Comparison of ENCODE assay signal across 16 cellular contexts in the genomic region with DNA sequence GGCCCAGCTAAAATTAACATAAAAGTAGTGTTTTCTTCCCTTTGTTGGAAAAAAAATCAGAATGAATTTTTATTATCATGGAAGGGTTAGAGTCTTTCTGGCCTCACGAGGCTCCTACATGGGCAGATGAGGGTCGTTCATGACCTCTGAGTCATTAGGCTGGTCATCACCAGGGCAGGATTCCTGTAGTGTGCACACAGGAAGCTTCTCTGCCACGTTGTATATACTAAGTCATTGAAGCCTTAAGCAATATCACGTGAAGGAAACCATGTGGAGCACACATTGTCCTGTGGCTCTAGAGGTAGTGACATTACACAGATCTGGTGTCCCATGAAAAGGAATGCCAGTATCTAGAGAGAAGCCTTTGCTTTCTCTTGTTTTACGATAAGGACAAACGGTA.
A peak's percentile ranks its signal among the peaks of the same experiment; 100 is the strongest.
DNase-seq lines count a peak whose midpoint lies in the region; ATAC-seq and TF ChIP-seq lines count a peak whose summit lies in the region.
"Had no signal": no experiment of that assay in that cellular context is flagged by ENCODE, and none has a peak within 500 bp of the region (broad histone marks: within the 10 kb centered on the region; RNA-seq: fewer than 3 reads in every experiment).

No MANE protein-coding gene starts in this region.

- H3K79me1 ChIP-seq in trophoblast cell (ENCODE audit: low read length): no peaks in the 10 kb centered on the region

- H3K4me3 Mint-ChIP-seq in stimulated activated naive CD8-positive, alpha-beta T cell treated with anti-CD3 and anti-CD28 coated beads, Interleukin-15, amount 100 ng/mL, for 72 hours: no peak overlapping the region

- H2AFZ ChIP-seq in trophoblast cell (ENCODE audit: insufficient read depth, low read length, poor library complexity): no peak overlapping the region

- H3K36me3 ChIP-seq in trophoblast cell (ENCODE audit: control insufficient read depth in 1 of 2, insufficient read depth in 2 of 2, low read length in 2 of 2): no peaks in the 10 kb centered on the region
- no peaks in the 10 kb centered on the region for H3K36me3 ChIP-seq in upper lobe of left lung

- no peak for TF ChIP-seq EP300 in upper lobe of left lung (IDR thresholded peaks at IDR 0.05)

- H4K12ac ChIP-seq in trophoblast cell (ENCODE audit: low read depth, low read length): no peak overlapping the region

- no peaks in the 10 kb centered on the region for H3K4me1 Mint-ChIP-seq in stimulated activated naive CD8-positive, alpha-beta T cell treated with anti-CD3 and anti-CD28 coated beads, Interleukin-15, amount 100 ng/mL, for 72 hours

- peak; percentile 86 for DNase-seq in ELR (ENCODE audit: low read depth)
- peak; percentile 63 for DNase-seq in HT1080 (ENCODE audit: low read depth)
- peak; percentile 5 for DNase-seq in dermis blood vessel endothelial cell
- peak; percentile 50 to 81 for DNase-seq in trophoblast cell
- no peak for DNase-seq in stimulated activated naive CD8-positive, alpha-beta T cell treated with anti-CD3 and anti-CD28 coated beads, Interleukin-15, amount 100 ng/mL, for 72 hours
- no peak for DNase-seq in NCI-H345 (lab: John Stamatoyannopoulos, UW)
- no peak for DNase-seq in upper lobe of left lung
- DNase-seq: DMS153, GDM1, GOT3, NCI-H1436 treated with DMSO at 0.1 percent for 48 hours, NCI-H2227 treated with DMSO at 0.1 percent for 48 hours, NCI-H526, PC-3, SK-N-SH, T-helper 1 cell had no signal

- H2AK5ac ChIP-seq in trophoblast cell (ENCODE audit: low read length): no peak overlapping the region

- no peak overlapping the region for H3K27ac Mint-ChIP-seq in stimulated activated naive CD8-positive, alpha-beta T cell treated with anti-CD3 and anti-CD28 coated beads, Interleukin-15, amount 100 ng/mL, for 72 hours

- no peak overlapping the region for H2BK12ac ChIP-seq in trophoblast cell (ENCODE audit: low read length)

- H3K4ac ChIP-seq in trophoblast cell (ENCODE audit: low read depth, low read length): no peak overlapping the region

- H4K8ac ChIP-seq in trophoblast cell (ENCODE audit: low read depth, low read length): no peak overlapping the region

- no peak for TF ChIP-seq POLR2A in upper lobe of left lung (IDR thresholded peaks at IDR 0.05)

- H3K9me3 ChIP-seq in trophoblast cell (ENCODE audit: insufficient read depth, low read depth, low read length) (peaks cover 3% of the 10 kb centered on the region), upper lobe of left lung (no peaks in the 10 kb centered on the region)
- H3K9me3 ChIP-seq: SK-N-SH had no signal

- H3K4me1 ChIP-seq in trophoblast cell (ENCODE audit: control insufficient read depth in 1 of 2, insufficient read depth in 2 of 2, low read length in 2 of 2): peaks cover 3% of the 10 kb centered on the region in 2 experiments
- no peaks in the 10 kb centered on the region for H3K4me1 ChIP-seq in upper lobe of left lung

- no peak overlapping the region for H3K18ac ChIP-seq in trophoblast cell (ENCODE audit: low read length)

- H2BK120ac ChIP-seq in trophoblast cell (ENCODE audit: insufficient read depth, low read length, poor library complexity): no peak overlapping the region

- no peak overlapping the region for H3K9ac ChIP-seq in trophoblast cell (ENCODE audit: low read length)
- H3K9ac ChIP-seq: SK-N-SH had no signal

- no peak overlapping the region for H3K27ac ChIP-seq in trophoblast cell (ENCODE audit: low read depth, low read length)
- H3K27ac ChIP-seq in upper lobe of left lung: no peak overlapping the region

- H3K14ac ChIP-seq in trophoblast cell (ENCODE audit: low read length): no peak overlapping the region

- no peak overlapping the region for H2BK5ac ChIP-seq in trophoblast cell (ENCODE audit: low read depth, low read length, poor library complexity)

- no peak overlapping the region for H3K23ac ChIP-seq in trophoblast cell (ENCODE audit: low read length)

- H3K27me3 ChIP-seq in trophoblast cell (ENCODE audit: insufficient read depth, low read length) (no peaks in the 10 kb centered on the region), upper lobe of left lung (no peaks in the 10 kb centered on the region)

- no peak overlapping the region for H3K4me3 ChIP-seq in trophoblast cell (ENCODE audit: low read depth, low read length)
- no peak overlapping the region for H3K4me3 ChIP-seq in upper lobe of left lung

- H3K27me3 Mint-ChIP-seq in stimulated activated naive CD8-positive, alpha-beta T cell treated with anti-CD3 and anti-CD28 coated beads, Interleukin-15, amount 100 ng/mL, for 72 hours: no peaks in the 10 kb centered on the region

- ATAC-seq in stimulated activated naive CD8-positive, alpha-beta T cell treated with anti-CD3 and anti-CD28 coated beads, Interleukin-15, amount 100 ng/mL, for 72 hours: no peak
- ATAC-seq in upper lobe of left lung (ENCODE audit: low FRiP score in 2 of 2): no peak
- ATAC-seq: PC-3 had no signal

- no peak overlapping the region for H3K4me2 ChIP-seq in trophoblast cell (ENCODE audit: low read length)
- H3K4me2 ChIP-seq: SK-N-SH had no signal

- H4K91ac ChIP-seq in trophoblast cell (ENCODE audit: low read depth, low read length): no peak overlapping the region

- no peak for TF ChIP-seq CTCF in upper lobe of left lung (IDR thresholded peaks at IDR 0.05)

- H3K79me2 ChIP-seq in trophoblast cell (ENCODE audit: control insufficient read depth, insufficient read depth, low read length, poor library complexity): no peaks in the 10 kb centered on the region

- WGBS in trophoblast cell (ENCODE audit: extremely low coverage, insufficient coverage, insufficient read length): no CpG with 5 or more reads among the region's 6 CpGs
- 79 to 88% methylated on average over 6 of the region's 6 CpGs for WGBS in upper lobe of left lung, 2 donors

- H3K9me3 Mint-ChIP-seq in stimulated activated naive CD8-positive, alpha-beta T cell treated with anti-CD3 and anti-CD28 coated beads, Interleukin-15, amount 100 ng/mL, for 72 hours: peaks cover 0 to 7% of the 10 kb centered on the region in 2 donors

Comparison
In these comparisons a context has a peak if more than half of its experiments do, and no peak if none do; other contexts are left out.
1. DNase-seq: peak in ELR (single experiment), HT1080 (single experiment), dermis blood vessel endothelial cell (single experiment) and trophoblast cell (2 of 2); none in stimulated activated naive CD8-positive, alpha-beta T cell treated with anti-CD3 and anti-CD28 coated beads, Interleukin-15, amount 100 ng/mL, for 72 hours (0 of 2), NCI-H345 (single experiment) and upper lobe of left lung (0 of 2).